Comparison of ENCODE assay signal across 8 cellular contexts in genomic region chr11:68843052-68843561, GRCh38. TPM values are rescaled to one million over a fixed set of nuclear protein-coding genes. Genes with fewer than 3 reads are reported as not detected.
A peak's percentile ranks its signal among the peaks of the same experiment; 100 is the strongest.
DNase-seq lines count a peak whose midpoint lies in the region; ATAC-seq and TF ChIP-seq lines count a peak whose summit lies in the region.

No MANE protein-coding gene starts in this region.

- H2AFZ ChIP-seq in MM.1S (ENCODE audit: low read length), result peak overlapping the region; percentile 86

- peak overlapping the region; percentile 70 to 98 for H3K4me3 ChIP-seq in CD4-positive, alpha-beta memory T cell (ENCODE audit: low read length in 2 of 2)
- peak overlapping the region; percentile 68 for H3K4me3 ChIP-seq in MM.1S (ENCODE audit: low read length)
- peak overlapping the region; percentile 29 to 82 for H3K4me3 ChIP-seq in right atrium auricular region

- intact Hi-C loops in CD4-positive, alpha-beta memory T cell (cut with micrococcal nuclease), result loop anchor here (2.0 to 10.0 kb wide), 3 partner anchors 46 to 378 kb away; partner anchors contain the start of genes PPP6R3 and TESMIN

- no peaks in the 10 kb centered on the region for H3K9me3 Mint-ChIP-seq in CD4-positive, alpha-beta memory T cell

- H3F3A ChIP-seq in MM.1S (ENCODE audit: insufficient read depth, low read length), result peaks cover 49% of the 10 kb centered on the region

- CTCF ChIA-PET in CD4-positive, alpha-beta memory T cell (lab: Charles Lee; ENCODE audit: partially characterized antibody), result interaction anchor here (0.8 to 4.8 kb wide), 17 partner anchors 11 to 259 kb away, joined by 3 to 85 read pairs (median 4); no protein-coding TSS in a partner anchor

- H3K27me3 ChIP-seq in CD4-positive, alpha-beta memory T cell (ENCODE audit: insufficient read depth, low read length), result no peaks in the 10 kb centered on the region
- H3K27me3 ChIP-seq in MM.1S (replicated peaks; ENCODE audit: insufficient read depth, low read length), result no peaks in the 10 kb centered on the region
- no peaks in the 10 kb centered on the region for H3K27me3 ChIP-seq in right atrium auricular region

- H3K4me1 Mint-ChIP-seq in CD4-positive, alpha-beta memory T cell, result peaks cover 14 to 47% (median 34%) of the 10 kb centered on the region in 4 donors

- peaks cover 46% of the 10 kb centered on the region for H3K4me1 ChIP-seq in CD4-positive, alpha-beta memory T cell (ENCODE audit: insufficient read depth, low read length)
- H3K4me1 ChIP-seq in MM.1S (ENCODE audit: low read length), result peaks cover 15% of the 10 kb centered on the region
- peaks cover 0 to 53% of the 10 kb centered on the region in 2 donors for H3K4me1 ChIP-seq in right atrium auricular region

- ATAC-seq in GM21360 (IDR thresholded peaks at IDR 0.05; ENCODE audit: unreplicated experiment) (no peak), GM21390 (IDR thresholded peaks at IDR 0.05; ENCODE audit: unreplicated experiment) (no peak)

- peak overlapping the region; percentile 73 to 93 (median 86) for H3K27ac Mint-ChIP-seq in CD4-positive, alpha-beta memory T cell

- H3K79me2 ChIP-seq in MM.1S (ENCODE audit: low read length), result peaks cover 18% of the 10 kb centered on the region

- peak overlapping the region; percentile 64 for H3K9ac ChIP-seq in MM.1S (ENCODE audit: low read length)

- DNase-seq in CD4-positive, alpha-beta memory T cell, result peak; percentile 55 to 83 (median 59)
- DNase-seq in MM.1S, result peak; percentile 85
- DNase-seq in activated T-cell treated with anti-CD3 and anti-CD28 coated beads, Interleukin-2, amount 50 U/mL, for 48 hours, result peak; percentile 64 to 70
- no peak for DNase-seq in right atrium auricular region (ENCODE audit: low spot score)
- peak; percentile 70 for DNase-seq in stimulated activated CD8-positive, alpha-beta memory T cell treated with anti-CD3 and anti-CD28 coated beads, Interleukin-4, amount 100 ng/mL, for 48 hours
- no peak for DNase-seq in NCI-H2171 (lab: John Stamatoyannopoulos, UW)

- no peaks in the 10 kb centered on the region for H3K9me2 ChIP-seq in MM.1S (replicated peaks; ENCODE audit: insufficient read depth, low read length)

- H3K4me3 Mint-ChIP-seq in CD4-positive, alpha-beta memory T cell, result peak overlapping the region; percentile 88 to 98 (median 91)

- no peak for TF ChIP-seq CTCF in MM.1S (IDR thresholded peaks at IDR 0.05; ENCODE audit: low read length)
- TF ChIP-seq CTCF in right atrium auricular region (IDR thresholded peaks at IDR 0.05), result no peak

- H4K20me1 ChIP-seq in MM.1S (ENCODE audit: insufficient read depth, low read length), result no peaks in the 10 kb centered on the region

- H3K27me3 Mint-ChIP-seq in CD4-positive, alpha-beta memory T cell, result no peaks in the 10 kb centered on the region

- H3K36me3 Mint-ChIP-seq in CD4-positive, alpha-beta memory T cell, result peaks cover 0 to 14% of the 10 kb centered on the region in 2 donors

- POLR2A ChIA-PET in CD4-positive, alpha-beta memory T cell (lab: Charles Lee; ENCODE audit: partially characterized antibody), result interaction anchor here (0.7 to 3.7 kb wide), 15 partner anchors 10 to 831 kb away, joined by 3 to 29 read pairs (median 5); partner anchors contain the start of genes IGHMBP2, MRPL21 and TPCN2

- no peaks in the 10 kb centered on the region for H3K9me3 ChIP-seq in CD4-positive, alpha-beta memory T cell (ENCODE audit: control insufficient read depth in 1 of 2, low read length in 2 of 2)
- H3K9me3 ChIP-seq in MM.1S (replicated peaks; ENCODE audit: insufficient read depth, low read length), result no peaks in the 10 kb centered on the region
- H3K9me3 ChIP-seq in right atrium auricular region, result no peaks in the 10 kb centered on the region

- peak overlapping the region; percentile 53 for H3K27ac ChIP-seq in CD4-positive, alpha-beta memory T cell (ENCODE audit: low read depth, low read length)
- H3K27ac ChIP-seq in MM.1S (ENCODE audit: low read length) (peak overlapping the region; percentile 67; the same call in 1 of the 2 replicates), right atrium auricular region (peak overlapping the region; percentile 63 to 64)

- H3K36me3 ChIP-seq in CD4-positive, alpha-beta memory T cell (ENCODE audit: insufficient read depth, low read length), result no peaks in the 10 kb centered on the region
- H3K36me3 ChIP-seq in MM.1S (replicated peaks; ENCODE audit: insufficient read depth, low read length) (no peaks in the 10 kb centered on the region), right atrium auricular region (no peaks in the 10 kb centered on the region)

- peak overlapping the region; percentile 88 for H3K4me2 ChIP-seq in MM.1S (ENCODE audit: low read depth, low read length)

RNA-seq across cellular contexts. Expression of gene CPT1A, which starts 1.4 kb away (rescaled TPM):
- total RNA-seq in CD4-positive, alpha-beta memory T cell, result 10 to 100 TPM; 29.3 to 35.5 TPM
- polyA plus RNA-seq in CD4-positive, alpha-beta memory T cell, result 1 to 10 TPM; 7.5 to 7.7 TPM
- total RNA-seq in right atrium auricular region, result 10 to 100 TPM; 53.1 to 56.3 TPM

Comparison
In these comparisons a context has a peak if more than half of its experiments do, and no peak if none do; other contexts are left out.
1. DNase-seq: peak in CD4-positive, alpha-beta memory T cell (5 of 5), MM.1S (single experiment), activated T-cell treated with anti-CD3 and anti-CD28 coated beads, Interleukin-2, amount 50 U/mL, for 48 hours (2 of 2) and stimulated activated CD8-positive, alpha-beta memory T cell treated with anti-CD3 and anti-CD28 coated beads, Interleukin-4, amount 100 ng/mL, for 48 hours (single experiment); none in right atrium auricular region (single experiment) and NCI-H2171 (single experiment).
2. Peak in every context shown above with its lines, with median percentiles within 50 percentile points of each other: H3K27ac ChIP-seq and H3K4me3 ChIP-seq.